ENCODE assay signal across 8 cellular contexts in genomic region chr12:7108928-7109920, GRCh38. TPM values are rescaled to one million over a fixed set of nuclear protein-coding genes. Genes with fewer than 3 reads are reported as not detected.
DNase-seq lines count a peak whose midpoint lies in the region; ATAC-seq lines count a peak whose summit lies in the region.

TSS of gene C1RL (minus strand) at chr12:7109214. CDS start at chr12:7109180, 34 bp downstream.

- 38 to 100% methylated on average over 1 to 17 of the region's 24 CpGs for WGBS in mesodermal cell (ENCODE audit: insufficient coverage in 2 of 2), 2 experiments

- in situ Hi-C loops in endometrial microvascular endothelial cells (cut with HindIII; ENCODE audit: inconsistent ontology term, low pct_unique_long_range_greater_than_20kb, low sequenced_read_pairs), result loop anchor here (25.0 kb wide), 1 partner anchor 97 kb away; the partner anchor contains the start of gene LPCAT3

- H3K9me3 ChIP-seq in mesodermal cell (ENCODE audit: control insufficient read depth, low read length), result peaks cover 11% of the 10 kb centered on the region

- no peaks in the 10 kb centered on the region for H3K36me3 ChIP-seq in mesodermal cell (ENCODE audit: control insufficient read depth, insufficient read depth, low read length)

- DNase-seq in ELR (ENCODE audit: low read depth) (peak; percentile 86), HT-29 (ENCODE audit: low spot score) (peak; percentile 86), NOMO-1 treated with dmso at 0.1 percent for 144 hours (lab: John Stamatoyannopoulos, UW; ENCODE audit: unreplicated experiment) (peak; percentile 69)
- peak; percentile 87 for DNase-seq in activated CD8-positive, alpha-beta memory T cell treated with anti-CD3 and anti-CD28 coated beads, Interleukin-2, amount 10 ng/mL, durations not matched to agents 7 days and 5 days
- DNase-seq in stimulated activated CD8-positive, alpha-beta memory T cell treated with anti-CD3 and anti-CD28 coated beads, Interleukin-15, amount 100 ng/mL, for 1 hour (ENCODE audit: low read depth), result peak; percentile 75

- peak within 1 kb of the TSS; percentile 80 for H3K27ac ChIP-seq in mesodermal cell (ENCODE audit: low read depth, low read length, severe bottlenecking)

- CTCF ChIA-PET in activated CD8-positive, alpha-beta memory T cell treated with anti-CD3 and anti-CD28 coated beads, Interleukin-2, amount 10 ng/mL, durations not matched to agents 7 days and 5 days (lab: Charles Lee), result interaction anchor here (0.6 to 3.7 kb wide), 46 partner anchors 10 to 841 kb away, joined by 3 to 51 read pairs (median 5); partner anchors contain the start of genes C12orf57, C1R, CDCA3 and LPCAT3

- H3K36me3 Mint-ChIP-seq in activated CD8-positive, alpha-beta memory T cell treated with anti-CD3 and anti-CD28 coated beads, Interleukin-2, amount 10 ng/mL, durations not matched to agents 7 days and 5 days, result peaks cover 25% of the 10 kb centered on the region

- peak; percentile 21 for ATAC-seq in activated CD8-positive, alpha-beta memory T cell treated with anti-CD3 and anti-CD28 coated beads, Interleukin-2, amount 10 ng/mL, durations not matched to agents 7 days and 5 days
- ATAC-seq in GM18502 (IDR thresholded peaks at IDR 0.05; ENCODE audit: poor library complexity, unreplicated experiment), result no peak

- peak within 1 kb of the TSS; percentile 45 for H3K4me3 ChIP-seq in mesodermal cell (ENCODE audit: extremely low read depth, insufficient read depth, low read length, poor library complexity, severe bottlenecking)

- peak within 1 kb of the TSS; percentile 99 for H3K4me3 Mint-ChIP-seq in activated CD8-positive, alpha-beta memory T cell treated with anti-CD3 and anti-CD28 coated beads, Interleukin-2, amount 10 ng/mL, durations not matched to agents 7 days and 5 days

- H3K27ac Mint-ChIP-seq in activated CD8-positive, alpha-beta memory T cell treated with anti-CD3 and anti-CD28 coated beads, Interleukin-2, amount 10 ng/mL, durations not matched to agents 7 days and 5 days, result peak within 1 kb of the TSS; percentile 97

- H3K4me1 ChIP-seq in mesodermal cell (ENCODE audit: control insufficient read depth, insufficient read depth, low read length, poor library complexity, severe bottlenecking), result peaks cover 4% of the 10 kb centered on the region

- peaks cover 14% of the 10 kb centered on the region for H3K9me3 Mint-ChIP-seq in activated CD8-positive, alpha-beta memory T cell treated with anti-CD3 and anti-CD28 coated beads, Interleukin-2, amount 10 ng/mL, durations not matched to agents 7 days and 5 days (ENCODE audit: low read depth)

- no peaks in the 10 kb centered on the region for H3K27me3 Mint-ChIP-seq in activated CD8-positive, alpha-beta memory T cell treated with anti-CD3 and anti-CD28 coated beads, Interleukin-2, amount 10 ng/mL, durations not matched to agents 7 days and 5 days

- H3K4me1 Mint-ChIP-seq in activated CD8-positive, alpha-beta memory T cell treated with anti-CD3 and anti-CD28 coated beads, Interleukin-2, amount 10 ng/mL, durations not matched to agents 7 days and 5 days, result peaks cover 53% of the 10 kb centered on the region

RNA-seq across cellular contexts. Expression of gene C1RL, which starts in this region (rescaled TPM):
- total RNA-seq in HT-29 (2014; rRNA removed; shearing (Covaris generic)), result 38.9 and 39.1 TPM in 2 replicates
- 10 to 100 TPM; 21.8 to 27.4 TPM for total RNA-seq in activated CD8-positive, alpha-beta memory T cell treated with anti-CD3 and anti-CD28 coated beads, Interleukin-2, amount 10 ng/mL, durations not matched to agents 7 days and 5 days
- 22.3 TPM for total RNA-seq in endometrial microvascular endothelial cells (ENCODE audit: inconsistent ontology term)
- 15.7 TPM for polyA plus RNA-seq in mesodermal cell (2013, experiment 1 of 2)
- polyA plus RNA-seq in mesodermal cell (2013, experiment 2 of 2), result 9.3 TPM
